In genomic region chr14:103194256-103195045, GRCh38 we compare ENCODE assay signal across 13 cellular contexts.
DNase-seq lines count a peak whose midpoint lies in the region; ATAC-seq, FAIRE-seq and TF ChIP-seq lines count a peak whose summit lies in the region.
"Had no signal": no experiment of that assay in that cellular context is flagged by ENCODE, and none has a peak within 500 bp of the region (broad histone marks: within the 10 kb centered on the region; RNA-seq: fewer than 3 reads in every experiment).

No MANE protein-coding gene starts in this region.

- 85 to 89% methylated on average over 16 of the region's 16 CpGs for WGBS in pancreas, 2 donors

- H3K36me3 ChIP-seq in pancreas, result no peaks in the 10 kb centered on the region
- H3K36me3 ChIP-seq: ascending aorta had no signal

- FAIRE-seq in pancreas (lab: Jason Lieb, UNC), result no peak

- no peak overlapping the region for H3K27ac ChIP-seq in pancreas
- H3K27ac ChIP-seq: ascending aorta had no signal

- H3K4me1 ChIP-seq in pancreas, result no peaks in the 10 kb centered on the region
- H3K4me1 ChIP-seq: ascending aorta had no signal

- ATAC-seq in pancreas, result no peak

- no peak overlapping the region for H3K4me3 ChIP-seq in pancreas
- H3K4me3 ChIP-seq: ascending aorta, skin epidermis had no signal

- intact Hi-C loops in pancreas (cut with DNase I), result no loop called here

- H3K27me3 ChIP-seq in pancreas, result no peaks in the 10 kb centered on the region
- H3K27me3 ChIP-seq: ascending aorta had no signal

- H3K9me3 ChIP-seq in pancreas, result no peaks in the 10 kb centered on the region
- H3K9me3 ChIP-seq: ascending aorta had no signal

- in situ Hi-C loops in KBM-7 (cut with MboI; ENCODE audit: low pct_unique_long_range_greater_than_20kb, low sequenced_read_pairs), result no loop called here

- peak; percentile 45 for DNase-seq in AG08396 (ENCODE audit: low spot score)
- peak; percentile 44 for DNase-seq in KBM-7
- DNase-seq in astrocyte of the hippocampus (ENCODE audit: low read depth, low spot score), result peak; percentile 42
- DNase-seq in kidney glomerular epithelial cell (lab: John Stamatoyannopoulos, UW), result peak; percentile 45
- no peak for DNase-seq in pancreas
- DNase-seq in C1 segment of cervical spinal cord (lab: John Stamatoyannopoulos, UW), result no peak
- DNase-seq in stimulated activated CD4-positive, alpha-beta T cell treated with anti-CD3 and anti-CD28 coated beads, Interleukin-1b, Interleukin-23, amount 100 ng/mL, for 48 hours, result no peak
- DNase-seq in NCI-H1048 (lab: John Stamatoyannopoulos, UW), result no peak
- DNase-seq: activated B cell treated with CpG ODN at 0.5 μM for 24 hours; activated T-cell treated with anti-CD3 and anti-CD28 coated beads, Interleukin-2, amount 50 U/mL, for 24 hours; CD4-positive, CD25-positive, alpha-beta regulatory T cell had no signal

- TF ChIP-seq CTCF in pancreas (IDR thresholded peaks at IDR 0.05), result no peak

Comparison
In these comparisons a context has a peak if more than half of its experiments do, and no peak if none do; other contexts are left out.
1. DNase-seq: peak in AG08396 (single experiment), KBM-7 (single experiment), astrocyte of the hippocampus (single experiment) and kidney glomerular epithelial cell (single experiment); none in pancreas (0 of 6), C1 segment of cervical spinal cord (0 of 14), stimulated activated CD4-positive, alpha-beta T cell treated with anti-CD3 and anti-CD28 coated beads, Interleukin-1b, Interleukin-23, amount 100 ng/mL, for 48 hours (single experiment) and NCI-H1048 (single experiment).